ENCODE assay signal across 13 cellular contexts in the genomic region with DNA sequence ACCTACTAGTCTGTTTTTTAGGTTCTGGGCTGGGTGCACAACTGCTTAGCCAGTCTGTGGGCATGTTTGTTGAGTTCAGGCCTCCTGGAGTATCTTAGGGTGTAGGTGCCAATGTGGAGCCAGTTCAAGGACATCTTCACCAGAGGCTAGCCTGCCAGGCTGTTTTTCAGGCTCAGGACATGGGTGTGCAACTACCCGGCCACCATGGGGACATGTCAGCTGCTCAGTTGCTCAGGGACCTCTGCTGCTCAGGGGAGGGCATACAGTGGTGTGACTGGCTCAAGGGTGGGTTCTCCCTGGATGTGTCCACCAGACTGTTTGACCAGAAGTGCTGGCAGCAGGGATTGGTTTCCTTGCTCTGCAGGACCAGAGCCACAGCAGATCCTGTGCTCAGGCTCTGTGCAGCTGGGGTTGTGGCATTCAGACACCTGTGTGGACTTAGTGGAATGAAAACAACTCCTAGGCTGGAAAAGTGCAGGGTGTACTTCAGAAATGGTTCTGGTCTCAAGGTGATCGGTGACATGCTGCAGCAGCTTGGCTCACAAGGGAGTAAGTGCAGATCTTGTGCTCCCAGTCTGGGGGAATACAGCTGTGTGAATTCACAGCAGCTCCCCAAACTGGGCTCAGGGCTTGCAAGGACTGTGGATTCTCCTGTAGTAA. TPM values are rescaled to one million over a fixed set of nuclear protein-coding genes. Genes with fewer than 3 reads are reported as not detected.
DNase-seq lines count a peak whose midpoint lies in the region; ATAC-seq, FAIRE-seq and TF ChIP-seq lines count a peak whose summit lies in the region.
"Had no signal": no experiment of that assay in that cellular context is flagged by ENCODE, and none has a peak within 500 bp of the region (broad histone marks: within the 10 kb centered on the region; RNA-seq: fewer than 3 reads in every experiment).

No MANE protein-coding gene starts in this region.

- intact Hi-C loops in Right ventricle myocardium inferior (cut with DNase I): no loop called here
- intact Hi-C loops in heart right ventricle (cut with DNase I): no loop called here

- no peak overlapping the region for H2AK5ac ChIP-seq in mesenchymal stem cell (ENCODE audit: low read length, severe bottlenecking)

- H3K36me3 ChIP-seq in heart right ventricle: no peaks in the 10 kb centered on the region
- H3K36me3 ChIP-seq in bronchial epithelial cell (ENCODE audit: control insufficient read depth, insufficient read depth, low read length): no peaks in the 10 kb centered on the region
- H3K36me3 ChIP-seq in mesenchymal stem cell (ENCODE audit: control insufficient read depth in 1 of 2, insufficient read depth in 2 of 2, low read depth in 1 of 2, low read length in 2 of 2): peaks cover 0 to 2% of the 10 kb centered on the region in 2 experiments
- H3K36me3 ChIP-seq: HAP-1 had no signal

- ATAC-seq in Right ventricle myocardium inferior (peak; percentile 23), heart right ventricle (no peak), HG02981 (IDR thresholded peaks at IDR 0.05; ENCODE audit: unreplicated experiment) (no peak)

- no peak overlapping the region for H3K4me2 ChIP-seq in mesenchymal stem cell (ENCODE audit: low read length, poor library complexity, severe bottlenecking)
- H3K4me2 ChIP-seq: BLaER1 had no signal

- FAIRE-seq in bronchial epithelial cell (lab: Jason Lieb, UNC): peak; percentile 87

- DNase-seq in Right ventricle myocardium inferior (ENCODE audit: missing footprints) (no peak), heart right ventricle (no peak), bronchial epithelial cell (ENCODE audit: low read depth) (no peak), mesenchymal stem cell (no peak), NCI-H1105 (lab: John Stamatoyannopoulos, UW) (no peak), T1000 (lab: John Stamatoyannopoulos, UW) (no peak)
- DNase-seq: 8988T; AML-193; Caco-2; CD8-positive, alpha-beta memory T cell had no signal

- H3K27ac ChIP-seq in heart right ventricle (no peak overlapping the region), mesenchymal stem cell (ENCODE audit: low read length, poor library complexity, severe bottlenecking) (no peak overlapping the region)
- H3K27ac ChIP-seq: BLaER1 had no signal

- H3K27me3 ChIP-seq in heart right ventricle (no peaks in the 10 kb centered on the region), bronchial epithelial cell (ENCODE audit: control insufficient read depth, insufficient read depth, low read length) (no peaks in the 10 kb centered on the region), mesenchymal stem cell (ENCODE audit: control insufficient read depth in 1 of 2, insufficient read depth in 1 of 2, low read length in 2 of 2) (no peaks in the 10 kb centered on the region)
- H3K27me3 ChIP-seq: BLaER1 had no signal

- peaks cover 13% of the 10 kb centered on the region for H3K79me1 ChIP-seq in mesenchymal stem cell (replicated peaks; ENCODE audit: low read length, poor library complexity, severe bottlenecking)

- no peak overlapping the region for H4K91ac ChIP-seq in mesenchymal stem cell (ENCODE audit: low read length)

- H3K23ac ChIP-seq in mesenchymal stem cell (ENCODE audit: low read length in 2 of 2): no peak overlapping the region

- no peaks in the 10 kb centered on the region for H3K4me1 ChIP-seq in heart right ventricle
- H3K4me1 ChIP-seq in mesenchymal stem cell (ENCODE audit: control insufficient read depth, insufficient read depth, low read depth, low read length): peaks cover 3% of the 10 kb centered on the region
- H3K4me1 ChIP-seq: BLaER1, Caco-2 had no signal

- no peak overlapping the region for H3K4ac ChIP-seq in mesenchymal stem cell (ENCODE audit: low read depth in 1 of 2, low read length in 2 of 2)

- H2BK5ac ChIP-seq in mesenchymal stem cell (ENCODE audit: low read depth, low read length, poor library complexity, severe bottlenecking): no peak overlapping the region

- 82 to 90% methylated on average over 2 of the region's 2 CpGs for WGBS in heart right ventricle, 2 donors
- WGBS in mesenchymal stem cell: 93% methylated on average over 2 of the region's 2 CpGs

- no peak overlapping the region for H3K9ac ChIP-seq in mesenchymal stem cell (ENCODE audit: low read length)
- H3K9ac ChIP-seq: BLaER1 had no signal

- H2BK12ac ChIP-seq in mesenchymal stem cell (ENCODE audit: low read length in 2 of 2): no peak overlapping the region

- H3K4me3 ChIP-seq in heart right ventricle (no peak overlapping the region), bronchial epithelial cell (ENCODE audit: low read depth, low read length) (no peak overlapping the region), mesenchymal stem cell (ENCODE audit: insufficient read depth in 1 of 2, low read depth in 1 of 2, low read length in 2 of 2) (no peak overlapping the region)
- H3K4me3 ChIP-seq: BLaER1, HAP-1 had no signal

- H3K14ac ChIP-seq in mesenchymal stem cell (ENCODE audit: low read length in 2 of 2): no peak overlapping the region

- H2BK15ac ChIP-seq in mesenchymal stem cell (ENCODE audit: low read depth, poor library complexity, severe bottlenecking): no peak overlapping the region

- H2AFZ ChIP-seq in mesenchymal stem cell (ENCODE audit: low read depth, low read length): no peak overlapping the region

- H4K8ac ChIP-seq in mesenchymal stem cell (ENCODE audit: low read length): peak overlapping the region; percentile 30

- no peak overlapping the region for H2BK120ac ChIP-seq in mesenchymal stem cell (ENCODE audit: low read depth, low read length)

- TF ChIP-seq CTCF in heart right ventricle (IDR thresholded peaks at IDR 0.05) (no peak), bronchial epithelial cell (IDR thresholded peaks at IDR 0.05; ENCODE audit: insufficient read depth, low read length, severe bottlenecking) (no peak)

- peaks cover 0 to 37% (median 12%) of the 10 kb centered on the region in 11 donors for H3K9me3 ChIP-seq in heart right ventricle
- no peaks in the 10 kb centered on the region for H3K9me3 ChIP-seq in mesenchymal stem cell (ENCODE audit: control insufficient read depth, low read length)

- H3K18ac ChIP-seq in mesenchymal stem cell (ENCODE audit: low read depth in 1 of 2, low read length in 2 of 2): no peak overlapping the region

RNA-seq across cellular contexts. Expression of gene PALS2, which starts 44.8 kb away (rescaled TPM):
- 10.8 TPM for total RNA-seq in Right ventricle myocardium inferior
- 10 to 100 TPM in 1 of 10 donors, 1 to 10 TPM in 9; 3.9 to 11.3 (median 6.5) TPM for total RNA-seq in heart right ventricle
- 1 to 10 TPM; 1.2 TPM for polyA plus RNA-seq in heart right ventricle
- total RNA-seq in bronchial epithelial cell: 14.8 and 24.5 TPM in 2 replicates
- 14.2 TPM for polyA plus RNA-seq in mesenchymal stem cell (2013, experiment 1 of 2)
- 13.4 TPM for polyA plus RNA-seq in mesenchymal stem cell (2013, experiment 2 of 2)
